ENCODE assay signal across 16 cellular contexts in the genomic region with DNA sequence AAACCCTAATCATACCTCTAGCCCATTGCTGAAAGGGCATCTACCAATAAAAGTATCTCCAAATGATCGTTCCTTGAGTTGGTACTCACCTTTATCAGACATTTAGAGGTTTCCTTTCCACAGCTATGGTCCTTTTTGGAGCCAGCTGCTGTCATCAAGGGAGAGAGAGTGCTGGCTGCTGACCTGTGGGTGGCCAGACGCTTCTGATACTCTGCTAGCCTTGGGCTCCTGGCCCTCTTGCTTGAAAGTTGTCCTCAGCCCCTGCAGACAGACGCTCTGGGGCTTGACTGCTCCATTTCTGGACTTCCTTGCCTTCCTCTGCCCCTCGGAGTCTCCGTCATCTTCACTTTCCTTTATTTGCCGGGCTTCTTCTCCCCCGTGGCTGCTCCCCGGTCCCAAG.
DNase-seq lines count a peak whose midpoint lies in the region; ATAC-seq and TF ChIP-seq lines count a peak whose summit lies in the region.
"Had no signal": no experiment of that assay in that cellular context is flagged by ENCODE, and none has a peak within 500 bp of the region (broad histone marks: within the 10 kb centered on the region; RNA-seq: fewer than 3 reads in every experiment).

No MANE protein-coding gene starts in this region.

- no peaks in the 10 kb centered on the region for H3K79me1 ChIP-seq in H9 (ENCODE audit: insufficient read depth, low read depth, low read length, poor library complexity, severe bottlenecking)

- H3K36me3 ChIP-seq in iPS-20b (ENCODE audit: insufficient read depth, low read depth, low read length) = no peaks in the 10 kb centered on the region
- H3K36me3 ChIP-seq in parathyroid adenoma (ENCODE audit: control insufficient read depth, insufficient read depth, low read length) = no peaks in the 10 kb centered on the region
- H3K36me3 ChIP-seq in tibial artery = no peaks in the 10 kb centered on the region

- DNase-seq in H9 = no peak
- no peak for DNase-seq in WTC11 (ENCODE audit: low spot score)
- DNase-seq in tibial artery = no peak
- DNase-seq in germinal center (ENCODE audit: low spot score) = no peak
- DNase-seq in activated T-cell treated with anti-CD3 and anti-CD28 coated beads, Interleukin-2, amount 50 U/mL, for 1 hour = no peak
- no peak for DNase-seq in LoVo (ENCODE audit: low spot score)
- DNase-seq: CD8-positive, alpha-beta T cell; COR-L47; DMS153; DMS79 treated with DMSO at 0.1 percent for 48 hours; EL had no signal

- H3K4me1 Mint-ChIP-seq in H9 = peaks cover 14 to 20% of the 10 kb centered on the region in 2 experiments
- H3K4me1 Mint-ChIP-seq in WTC11 = peaks cover 21% of the 10 kb centered on the region

- H3K4me3 ChIP-seq in iPS-20b (ENCODE audit: low read length) (no peak overlapping the region), parathyroid adenoma (ENCODE audit: low read depth, low read length) (no peak overlapping the region), tibial artery (no peak overlapping the region)

- intact Hi-C loops in tibial artery (cut with DNase I; ENCODE audit: low total_unique reads) = no loop called here

- H3K79me2 ChIP-seq in H9 (ENCODE audit: insufficient read depth, low read length) (no peaks in the 10 kb centered on the region), parathyroid adenoma (no peaks in the 10 kb centered on the region)

- H3K27me3 ChIP-seq in H9 (ENCODE audit: insufficient read depth, low read length) (no peaks in the 10 kb centered on the region), iPS-20b (ENCODE audit: insufficient read depth, low read length) (no peaks in the 10 kb centered on the region), parathyroid adenoma (ENCODE audit: control insufficient read depth, insufficient read depth, low read length) (no peaks in the 10 kb centered on the region), tibial artery (no peaks in the 10 kb centered on the region)

- no peaks in the 10 kb centered on the region for H3K23me2 ChIP-seq in H9 (ENCODE audit: insufficient read length, low read depth, low read length, poor library complexity, severe bottlenecking)

- no peak overlapping the region for H3T11ph ChIP-seq in H9 (ENCODE audit: low read length)

- peak overlapping the region; percentile 87 to 95 (median 94); a peak in 6 of 7 replicates for H3K27ac Mint-ChIP-seq in H9
- peak overlapping the region; percentile 94 for H3K27ac Mint-ChIP-seq in WTC11
- H3K27ac Mint-ChIP-seq: CD14-positive monocyte; CD8-positive, alpha-beta T cell; IgD-negative memory B cell had no signal

- CTCF ChIA-PET in WTC11 (lab: Charles Lee) = no interaction called here

- H3K9me3 ChIP-seq in H9 (ENCODE audit: control insufficient read depth, low read depth, low read length) (no peaks in the 10 kb centered on the region), iPS-20b (ENCODE audit: insufficient read depth, low read depth, low read length) (no peaks in the 10 kb centered on the region), parathyroid adenoma (ENCODE audit: control insufficient read depth, low read length) (no peaks in the 10 kb centered on the region), tibial artery (no peaks in the 10 kb centered on the region)

- H2BK20ac ChIP-seq in H9 (ENCODE audit: low read depth, low read length, poor library complexity, severe bottlenecking) = no peak overlapping the region

- peak; percentile 51 for ATAC-seq in WTC11
- ATAC-seq: CD8-positive, alpha-beta T cell; HCT116 had no signal

- H4K91ac ChIP-seq in H9 (ENCODE audit: insufficient read length, low read depth, low read length) = no peak overlapping the region

- H3K9ac ChIP-seq in H9 (ENCODE audit: extremely low read depth, insufficient read length, low read length) = no peak overlapping the region
- H3K9ac ChIP-seq in iPS-20b (ENCODE audit: low read depth, low read length) = peak overlapping the region; percentile 47; the same call in 1 of the 2 replicates
- H3K9ac ChIP-seq in parathyroid adenoma = no peak overlapping the region

- H2AK5ac ChIP-seq in H9 (ENCODE audit: insufficient read length, low read length) = no peak overlapping the region

- no peaks in the 10 kb centered on the region for H4K20me1 ChIP-seq in H9 (ENCODE audit: control insufficient read depth, insufficient read depth, insufficient read length)

- H3K4me1 ChIP-seq in H9 (ENCODE audit: insufficient read depth, low read length) = no peaks in the 10 kb centered on the region; the same call in 1 of the 2 replicates
- H3K4me1 ChIP-seq in iPS-20b (ENCODE audit: insufficient read depth, low read length) = peaks cover 11% of the 10 kb centered on the region; the same call in 1 of the 2 replicates
- no peaks in the 10 kb centered on the region for H3K4me1 ChIP-seq in parathyroid adenoma
- no peaks in the 10 kb centered on the region for H3K4me1 ChIP-seq in tibial artery

- H2BK5ac ChIP-seq in H9 (ENCODE audit: insufficient read length, low read length) = no peak overlapping the region

- no peak overlapping the region for H2BK12ac ChIP-seq in H9 (ENCODE audit: insufficient read length, low read depth, low read length)

- no peak overlapping the region for H4K5ac ChIP-seq in H9 (ENCODE audit: insufficient read length, low read depth, low read length)

- H3K18ac ChIP-seq in H9 (ENCODE audit: insufficient read length, low read depth, low read length) = no peak overlapping the region

- no peak overlapping the region for H3K23ac ChIP-seq in H9 (ENCODE audit: insufficient read length, low read depth, low read length)

- H3K56ac ChIP-seq in H9 (ENCODE audit: insufficient read length, low read depth, low read length) = no peak overlapping the region

- no peak overlapping the region for H2AFZ ChIP-seq in H9 (ENCODE audit: low read length)
- H2AFZ ChIP-seq in parathyroid adenoma = peak overlapping the region; percentile 22

- no peak overlapping the region for H4K8ac ChIP-seq in H9 (replicated peaks; ENCODE audit: insufficient read length, low read depth, low read length)

- H3K14ac ChIP-seq in H9 (ENCODE audit: insufficient read depth, low read length) = no peak overlapping the region

- H3K27me3 Mint-ChIP-seq in H9 (ENCODE audit: low read depth) (no peaks in the 10 kb centered on the region), WTC11 (ENCODE audit: low read depth) (no peaks in the 10 kb centered on the region)
- H3K27me3 Mint-ChIP-seq: IgD-negative memory B cell had no signal

- peaks cover 5 to 6% of the 10 kb centered on the region in 2 experiments; a peak in 3 of 5 replicates for H3K9me3 Mint-ChIP-seq in H9
- peaks cover 4% of the 10 kb centered on the region; the same call in 1 of the 2 replicates for H3K9me3 Mint-ChIP-seq in WTC11
- H3K9me3 Mint-ChIP-seq: CD8-positive, alpha-beta T cell had no signal

- no CpG with 5 or more reads among the region's 8 CpGs for WGBS in H9 (ENCODE audit: extremely low coverage, insufficient read length, low lambda C conversion rate)

- H3K4me3 Mint-ChIP-seq in H9 (no peak overlapping the region), WTC11 (peak overlapping the region; percentile 21; the same call in 1 of the 2 replicates)
- H3K4me3 Mint-ChIP-seq: CD14-positive monocyte; CD8-positive, alpha-beta T cell; IgD-negative memory B cell had no signal

- no peak overlapping the region for H2BK120ac ChIP-seq in H9 (ENCODE audit: low read depth, low read length, poor library complexity, severe bottlenecking)

- H3K27ac ChIP-seq in H9 (ENCODE audit: insufficient read length, low read depth, low read length) = no peak overlapping the region
- H3K27ac ChIP-seq in iPS-20b (ENCODE audit: low read length) = peak overlapping the region; percentile 11
- no peak overlapping the region for H3K27ac ChIP-seq in parathyroid adenoma
- no peak overlapping the region for H3K27ac ChIP-seq in tibial artery

- H3K36me3 Mint-ChIP-seq in H9 (ENCODE audit: insufficient read depth in 1 of 3, low read depth in 3 of 3) = peaks cover 12 to 15% (median 15%) of the 10 kb centered on the region in 3 experiments
- peaks cover 12% of the 10 kb centered on the region for H3K36me3 Mint-ChIP-seq in WTC11
- H3K36me3 Mint-ChIP-seq: CD8-positive, alpha-beta T cell; IgD-negative memory B cell had no signal

- TF ChIP-seq CTCF in H9 (conservative IDR thresholded peaks at IDR 0.05) (no peak), WTC11 (IDR thresholded peaks at IDR 0.05) (no peak), parathyroid adenoma (IDR thresholded peaks at IDR 0.05) (no peak), tibial artery (IDR thresholded peaks at IDR 0.05) (no peak)

- POLR2A ChIA-PET in WTC11 (lab: Charles Lee) = no interaction called here

- H3K4ac ChIP-seq in H9 (ENCODE audit: low read depth, low read length) = no peak overlapping the region

- H3K4me2 ChIP-seq in H9 (ENCODE audit: insufficient read depth, insufficient read length, low read length) = no peak overlapping the region
- no peak overlapping the region for H3K4me2 ChIP-seq in parathyroid adenoma (ENCODE audit: low read length)

- H2BK15ac ChIP-seq in H9 (ENCODE audit: low read depth, low read length) = no peak overlapping the region

TF ChIP-seq in WTC11, 78 proteins besides CTCF, POLR2A, EP300 and RAD21 (continues in another document):
- TF ChIP-seq ZBTB21 (CRISPR knock-in tag; IDR thresholded peaks at IDR 0.05; ENCODE audit: borderline replicate concordance) = no peak
- no peak for TF ChIP-seq JAZF1 (CRISPR knock-in tag; IDR thresholded peaks at IDR 0.05)
- no peak for TF ChIP-seq ESRRA (CRISPR knock-in tag; IDR thresholded peaks at IDR 0.05; ENCODE audit: borderline replicate concordance)
- TF ChIP-seq, protein P1, sequence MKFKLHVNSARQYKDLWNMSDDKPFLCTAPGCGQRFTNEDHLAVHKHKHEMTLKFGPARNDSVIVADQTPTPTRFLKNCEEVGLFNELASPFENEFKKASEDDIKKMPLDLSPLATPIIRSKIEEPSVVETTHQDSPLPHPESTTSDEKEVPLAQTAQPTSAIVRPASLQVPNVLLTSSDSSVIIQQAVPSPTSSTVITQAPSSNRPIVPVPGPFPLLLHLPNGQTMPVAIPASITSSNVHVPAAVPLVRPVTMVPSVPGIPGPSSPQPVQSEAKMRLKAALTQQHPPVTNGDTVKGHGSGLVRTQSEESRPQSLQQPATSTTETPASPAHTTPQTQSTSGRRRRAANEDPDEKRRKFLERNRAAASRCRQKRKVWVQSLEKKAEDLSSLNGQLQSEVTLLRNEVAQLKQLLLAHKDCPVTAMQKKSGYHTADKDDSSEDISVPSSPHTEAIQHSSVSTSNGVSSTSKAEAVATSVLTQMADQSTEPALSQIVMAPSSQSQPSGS (CRISPR knock-in tag; IDR thresholded peaks at IDR 0.05; ENCODE audit: borderline replicate concordance, low read depth) = no peak
- TF ChIP-seq GRHL2 (CRISPR knock-in tag; IDR thresholded peaks at IDR 0.05; ENCODE audit: insufficient replicate concordance, severe bottlenecking) = no peak
- TF ChIP-seq EMX1 (CRISPR knock-in tag; IDR thresholded peaks at IDR 0.05) = no peak
- TF ChIP-seq RORB (CRISPR knock-in tag; IDR thresholded peaks at IDR 0.05) = no peak
- TF ChIP-seq IRF2 (CRISPR knock-in tag; IDR thresholded peaks at IDR 0.05; ENCODE audit: borderline replicate concordance, low read depth) = no peak
